In genomic region chr15:34793901-34794300, GRCh38 we compare ENCODE assay signal across 30 cellular contexts. TPM values are rescaled to one million over a fixed set of nuclear protein-coding genes. Genes with fewer than 3 reads are reported as not detected.
DNase-seq lines count a peak whose midpoint lies in the region; ATAC-seq and TF ChIP-seq lines count a peak whose summit lies in the region.
"Had no signal": no experiment of that assay in that cellular context is flagged by ENCODE, and none has a peak within 500 bp of the region (broad histone marks: within the 10 kb centered on the region; RNA-seq: fewer than 3 reads in every experiment).

No MANE protein-coding gene starts in this region.

- H3K27me3 Mint-ChIP-seq in glutamatergic neuron (ENCODE audit: unreplicated experiment) = peaks cover 4% of the 10 kb centered on the region

- H3K9ac ChIP-seq in skeletal muscle tissue (ENCODE audit: low read depth in 1 of 3, low read length in 3 of 3) = peak overlapping the region in 1 of 3 donors; percentile 85

- H3K9me3 ChIP-seq in skeletal muscle tissue (ENCODE audit: control insufficient read depth in 3 of 3, low read length in 3 of 3) = no peaks in the 10 kb centered on the region
- H3K9me3 ChIP-seq: adrenal gland, pancreas, sigmoid colon had no signal

- peak overlapping the region; percentile 89 for H3K27ac ChIP-seq in skeletal muscle tissue (ENCODE audit: low read depth, low read length)
- H3K27ac ChIP-seq: pancreas, sigmoid colon had no signal

- peaks cover 4% of the 10 kb centered on the region for H3K9me3 Mint-ChIP-seq in glutamatergic neuron (ENCODE audit: unreplicated experiment)
- H3K9me3 Mint-ChIP-seq: activated T-cell treated with anti-CD3 and anti-CD28 coated beads, Interleukin-2, amount 50 U/mL, for 4 hours; CD4-positive, alpha-beta T cell; dendritic cell treated with granulocyte-macrophage colony-stimulating factor and Interleukin-4, amounts not matched to agents 40 ng/mL and 50 ng/mL, for 4 days; naive B cell; stimulated activated effector memory CD8-positive, alpha-beta T cell treated with anti-CD3 and anti-CD28 coated beads, Interleukin-12 subunit alpha, Interleukin-12 subunit beta, amount 100 ng/mL, for 72 hours had no signal

- H3K4me3 Mint-ChIP-seq in glutamatergic neuron (ENCODE audit: unreplicated experiment) = peak overlapping the region; percentile 17
- H3K4me3 Mint-ChIP-seq: activated T-cell treated with anti-CD3 and anti-CD28 coated beads, Interleukin-2, amount 50 U/mL, for 4 hours; CD4-positive, alpha-beta T cell; dendritic cell treated with granulocyte-macrophage colony-stimulating factor and Interleukin-4, amounts not matched to agents 40 ng/mL and 50 ng/mL, for 4 days; stimulated activated effector memory CD8-positive, alpha-beta T cell treated with anti-CD3 and anti-CD28 coated beads, Interleukin-12 subunit alpha, Interleukin-12 subunit beta, amount 100 ng/mL, for 72 hours had no signal

- H3K27me3 ChIP-seq in skeletal muscle tissue (ENCODE audit: control insufficient read depth in 3 of 3, insufficient read depth in 3 of 3, low read length in 3 of 3) = peaks cover 0 to 4% (median 0%) of the 10 kb centered on the region in 3 donors

- peaks cover 10% of the 10 kb centered on the region for H3K36me3 Mint-ChIP-seq in glutamatergic neuron (ENCODE audit: unreplicated experiment)
- H3K36me3 Mint-ChIP-seq: stimulated activated effector memory CD8-positive, alpha-beta T cell treated with anti-CD3 and anti-CD28 coated beads, Interleukin-12 subunit alpha, Interleukin-12 subunit beta, amount 100 ng/mL, for 72 hours had no signal

- H3K4me3 ChIP-seq in skeletal muscle tissue (ENCODE audit: low read length in 3 of 3) = peak overlapping the region in 2 of 3 donors; percentile 43 to 72
- H3K4me3 ChIP-seq: adrenal gland, pancreas had no signal

- H3K4me1 Mint-ChIP-seq in glutamatergic neuron (ENCODE audit: low read depth, unreplicated experiment) = peaks cover 29% of the 10 kb centered on the region
- H3K4me1 Mint-ChIP-seq: stimulated activated effector memory CD8-positive, alpha-beta T cell treated with anti-CD3 and anti-CD28 coated beads, Interleukin-12 subunit alpha, Interleukin-12 subunit beta, amount 100 ng/mL, for 72 hours had no signal

- DNase-seq in NCI-H69 (lab: John Stamatoyannopoulos, UW) (peak; percentile 17), glutamatergic neuron (no peak), myocyte (ENCODE audit: low read depth) (peak; percentile 61), hippocampal formation (lab: John Stamatoyannopoulos, UW) (no peak), SHP77 (lab: John Stamatoyannopoulos, UW) (no peak), T1000 (lab: John Stamatoyannopoulos, UW) (no peak)
- DNase-seq: activated CD8-positive, alpha-beta memory T cell treated with anti-CD3 and anti-CD28 coated beads for 24 hours; activated naive CD4-positive, alpha-beta T cell; activated T-cell treated with anti-CD3 and anti-CD28 coated beads, Interleukin-2, amount 50 U/mL, for 4 hours; CD4-positive, alpha-beta T cell; DMS 273 treated with DMSO at 0.1 percent for 48 hours; head of caudate nucleus; KBM-7; naive B cell; NCI-H1694; NCI-H2171; NCI-H526 treated with DMSO at 0.1 percent for 48 hours; sigmoid colon; stimulated activated CD4-positive, alpha-beta T cell treated with anti-CD3 and anti-CD28 coated beads, Interleukin-1b, Interleukin-23, amount 100 ng/mL, for 48 hours had no signal

- ATAC-seq in GM18517 (IDR thresholded peaks at IDR 0.05; ENCODE audit: unreplicated experiment) = no peak
- ATAC-seq: activated T-cell treated with anti-CD3 and anti-CD28 coated beads, Interleukin-2, amount 50 U/mL, for 4 hours; HCT116; stimulated activated effector memory CD8-positive, alpha-beta T cell treated with anti-CD3 and anti-CD28 coated beads, Interleukin-12 subunit alpha, Interleukin-12 subunit beta, amount 100 ng/mL, for 72 hours had no signal

- no peak for TF ChIP-seq CTCF in glutamatergic neuron (IDR thresholded peaks at IDR 0.05; ENCODE audit: partially characterized antibody, unreplicated experiment)

- H3K4me1 ChIP-seq in skeletal muscle tissue (ENCODE audit: control insufficient read depth in 3 of 3, insufficient read depth in 3 of 3, low read length in 3 of 3) = peaks cover 12 to 26% (median 14%) of the 10 kb centered on the region in 3 donors
- H3K4me1 ChIP-seq: pancreas had no signal

- peaks cover 5 to 29% (median 8%) of the 10 kb centered on the region in 3 donors for H3K36me3 ChIP-seq in skeletal muscle tissue (ENCODE audit: control insufficient read depth in 3 of 3, insufficient read depth in 3 of 3, low read length in 3 of 3)
- H3K36me3 ChIP-seq: adrenal gland, pancreas, sigmoid colon had no signal

- no peak overlapping the region for H3K27ac Mint-ChIP-seq in glutamatergic neuron (ENCODE audit: unreplicated experiment)
- H3K27ac Mint-ChIP-seq: CD4-positive, alpha-beta T cell; dendritic cell treated with granulocyte-macrophage colony-stimulating factor and Interleukin-4, amounts not matched to agents 40 ng/mL and 50 ng/mL, for 4 days; naive B cell; stimulated activated effector memory CD8-positive, alpha-beta T cell treated with anti-CD3 and anti-CD28 coated beads, Interleukin-12 subunit alpha, Interleukin-12 subunit beta, amount 100 ng/mL, for 72 hours had no signal

RNA-seq across cellular contexts. Expression of gene ACTC1, which starts 1.4 kb away (rescaled TPM):
- total RNA-seq in glutamatergic neuron (ENCODE audit: unreplicated experiment) (19.6 TPM), myocyte (6,424 and 7,970 TPM in 2 replicates), skeletal muscle tissue (1,126 TPM)
- 9,191 TPM for polyA plus RNA-seq in myocyte (2012)
- total RNA-seq: activated T-cell treated with anti-CD3 and anti-CD28 coated beads, Interleukin-2, amount 50 U/mL, for 4 hours; bronchial epithelial cell; CD4-positive, alpha-beta T cell; endothelial cell of umbilical vein; G401; lung microvascular endothelial cell had no signal

RNA-seq across cellular contexts. Expression of gene GJD2, which starts 39.1 kb away (rescaled TPM):
- total RNA-seq in glutamatergic neuron (ENCODE audit: unreplicated experiment) (3.3 TPM), myocyte (0.05 TPM in 1 of 2 replicates, not detected in the other), skeletal muscle tissue (not detected)
- polyA plus RNA-seq in myocyte (2012) = not detected
- total RNA-seq: activated T-cell treated with anti-CD3 and anti-CD28 coated beads, Interleukin-2, amount 50 U/mL, for 4 hours; bronchial epithelial cell; CD4-positive, alpha-beta T cell; endothelial cell of umbilical vein; lung microvascular endothelial cell had no signal
- polyA plus RNA-seq: endothelial cell of umbilical vein, sigmoid colon had no signal

Comparison
In these comparisons a context has a peak if more than half of its experiments do, and no peak if none do; other contexts are left out.
1. DNase-seq: peak in NCI-H69 (single experiment) and myocyte (single experiment); none in glutamatergic neuron (single experiment), hippocampal formation (0 of 2), SHP77 (0 of 2) and T1000 (single experiment).
2. RNA of gene ACTC1, which starts 1.4 kb away (total RNA-seq): 6,424 to 7,970 TPM in myocyte and 1,126 TPM in skeletal muscle tissue (single experiment); 19.6 TPM in glutamatergic neuron (single experiment); every median in the first group is over 10 times any median in the second.